ENCODE assay signal across 19 cellular contexts in the genomic region with DNA sequence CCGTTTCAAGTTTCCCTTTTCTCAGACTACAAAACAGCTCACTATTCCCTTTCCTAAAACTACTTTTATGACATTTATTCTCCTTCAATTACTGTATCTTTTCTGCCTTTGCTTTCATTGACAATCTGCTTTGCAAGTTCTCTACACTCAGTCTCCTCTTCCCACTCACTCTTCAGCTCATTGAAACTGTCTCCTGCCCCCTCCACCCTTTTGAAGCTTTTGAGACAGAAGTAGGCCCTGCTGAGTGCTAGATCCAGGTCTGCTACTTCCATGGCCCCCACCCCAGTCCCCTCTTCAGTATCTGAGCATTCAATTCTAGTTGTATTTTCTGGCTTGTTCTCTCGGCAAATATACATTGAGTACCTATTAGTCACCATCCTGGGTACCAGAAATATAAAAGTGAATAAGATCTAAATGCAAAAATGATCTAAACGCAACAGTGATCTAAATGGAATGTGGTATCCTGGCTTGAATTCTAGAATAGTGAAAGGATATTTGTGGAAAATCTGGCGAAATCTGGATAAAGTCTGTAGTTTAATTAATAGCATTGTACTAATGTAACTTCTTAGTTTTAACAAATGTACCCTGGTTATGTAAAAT. TPM values are rescaled to one million over a fixed set of nuclear protein-coding genes. Genes with fewer than 3 reads are reported as not detected.
A peak's percentile ranks its signal among the peaks of the same experiment; 100 is the strongest.
DNase-seq lines count a peak whose midpoint lies in the region; ATAC-seq and TF ChIP-seq lines count a peak whose summit lies in the region.
"Had no signal": no experiment of that assay in that cellular context is flagged by ENCODE, and none has a peak within 500 bp of the region (broad histone marks: within the 10 kb centered on the region; RNA-seq: fewer than 3 reads in every experiment).

No MANE protein-coding gene starts in this region.

- no peak overlapping the region for H2AFZ ChIP-seq in Karpas-422 (ENCODE audit: low read length)

- H3K9ac ChIP-seq in Karpas-422 (ENCODE audit: low read length) = no peak overlapping the region

- H3K79me2 ChIP-seq in Karpas-422 (ENCODE audit: low read length) = no peaks in the 10 kb centered on the region

- no peaks in the 10 kb centered on the region for H3K9me3 Mint-ChIP-seq in activated CD4-positive, alpha-beta T cell treated with anti-CD3 and anti-CD28 coated beads, Interleukin-2, amount 10 ng/mL, durations not matched to agents 24 days and 14 days

- H3K27me3 Mint-ChIP-seq in activated CD4-positive, alpha-beta T cell treated with anti-CD3 and anti-CD28 coated beads, Interleukin-2, amount 10 ng/mL, durations not matched to agents 24 days and 14 days = no peaks in the 10 kb centered on the region

- H3K9me2 ChIP-seq in Karpas-422 (replicated peaks; ENCODE audit: insufficient read depth, low read length) = no peaks in the 10 kb centered on the region

- no peaks in the 10 kb centered on the region for H3K4me1 Mint-ChIP-seq in activated CD4-positive, alpha-beta T cell treated with anti-CD3 and anti-CD28 coated beads, Interleukin-2, amount 10 ng/mL, durations not matched to agents 24 days and 14 days

- no peak overlapping the region for H3K27ac Mint-ChIP-seq in activated CD4-positive, alpha-beta T cell treated with anti-CD3 and anti-CD28 coated beads, Interleukin-2, amount 10 ng/mL, durations not matched to agents 24 days and 14 days
- H3K27ac Mint-ChIP-seq: CD4-positive, alpha-beta T cell had no signal

- H3K4me3 ChIP-seq in fibroblast of mammary gland (ENCODE audit: control insufficient read depth, low read depth, low read length) = no peak overlapping the region
- no peak overlapping the region for H3K4me3 ChIP-seq in Karpas-422 (ENCODE audit: low read length)

- no peak overlapping the region for H3K4me2 ChIP-seq in Karpas-422 (ENCODE audit: low read depth, low read length, poor library complexity, severe bottlenecking)

- H3K27me3 ChIP-seq in Karpas-422 (ENCODE audit: low read length) = no peaks in the 10 kb centered on the region

- H4K20me1 ChIP-seq in Karpas-422 (ENCODE audit: insufficient read depth, low read depth, low read length) = no peaks in the 10 kb centered on the region

- no peaks in the 10 kb centered on the region for H3K36me3 ChIP-seq in Karpas-422 (ENCODE audit: insufficient read depth, low read length)

- H3K4me3 Mint-ChIP-seq in activated CD4-positive, alpha-beta T cell treated with anti-CD3 and anti-CD28 coated beads, Interleukin-2, amount 10 ng/mL, durations not matched to agents 24 days and 14 days = no peak overlapping the region
- H3K4me3 Mint-ChIP-seq: CD4-positive, alpha-beta T cell had no signal

- DNase-seq in EL (peak; percentile 43), fibroblast of mammary gland (ENCODE audit: low read depth) (peak; percentile 68), putamen (ENCODE audit: low spot score) (peak; percentile 45), midbrain (lab: John Stamatoyannopoulos, UW) (no peak), Karpas-422 (no peak)
- DNase-seq in activated CD4-positive, alpha-beta T cell treated with anti-CD3 and anti-CD28 coated beads, Interleukin-2, amount 10 ng/mL, durations not matched to agents 24 days and 14 days = no peak
- DNase-seq: CD4-positive, alpha-beta T cell; DMS79 treated with DMSO at 0.1 percent for 48 hours; GOT3; MV-4-11; NCI-H1436 treated with DMSO at 0.1 percent for 48 hours; NCI-H2081; NCI-H526; SIG-M5 had no signal

- ATAC-seq in SK-N-SH treated with all-trans-retinoic acid at 6 μM for 48 hours (peak; percentile 40; the same call in 2 of the 3 replicates), GM21576 (IDR thresholded peaks at IDR 0.05; ENCODE audit: unreplicated experiment) (no peak)

- TF ChIP-seq CTCF in fibroblast of mammary gland (conservative IDR thresholded peaks at IDR 0.05; ENCODE audit: control insufficient read depth, insufficient read depth, low read depth, low read length) = no peak

- no peaks in the 10 kb centered on the region for H3K9me3 ChIP-seq in Karpas-422 (ENCODE audit: low read length)

- no peaks in the 10 kb centered on the region for H3K36me3 Mint-ChIP-seq in activated CD4-positive, alpha-beta T cell treated with anti-CD3 and anti-CD28 coated beads, Interleukin-2, amount 10 ng/mL, durations not matched to agents 24 days and 14 days (ENCODE audit: low read depth)

- intact Hi-C loops in activated CD4-positive, alpha-beta T cell treated with anti-CD3 and anti-CD28 coated beads, Interleukin-2, amount 10 ng/mL, durations not matched to agents 24 days and 14 days (cut with micrococcal nuclease) = no loop called here

- no peak overlapping the region for H3K27ac ChIP-seq in Karpas-422 (ENCODE audit: low read length)

- H3K4me1 ChIP-seq in Karpas-422 (ENCODE audit: low read length) = no peaks in the 10 kb centered on the region

TF ChIP-seq in SK-N-SH treated with all-trans-retinoic acid at 6 μM for 48 hours, 23 proteins besides CTCF, POLR2A, EP300 and RAD21:
- TF ChIP-seq ZC3H10 (CRISPR knock-in tag; IDR thresholded peaks at IDR 0.05) (no peak), ZNF70 (CRISPR knock-in tag; IDR thresholded peaks at IDR 0.05) (no peak), CSDC2 (CRISPR knock-in tag; IDR thresholded peaks at IDR 0.05) (no peak), ESRRG (CRISPR knock-in tag; IDR thresholded peaks at IDR 0.05) (no peak), PPARA (CRISPR knock-in tag; IDR thresholded peaks at IDR 0.05; ENCODE audit: borderline replicate concordance) (no peak), ZNF565 (CRISPR knock-in tag; conservative IDR thresholded peaks at IDR 0.05; ENCODE audit: low read depth) (no peak), ZNF8 (CRISPR knock-in tag; IDR thresholded peaks at IDR 0.05) (no peak), TCF4 (CRISPR knock-in tag; IDR thresholded peaks at IDR 0.05; ENCODE audit: borderline replicate concordance) (no peak), TSHZ2 (CRISPR knock-in tag; IDR thresholded peaks at IDR 0.05) (no peak), ISL1 (CRISPR knock-in tag; IDR thresholded peaks at IDR 0.05) (no peak), OSR1 (CRISPR knock-in tag; IDR thresholded peaks at IDR 0.05) (no peak)
- TF ChIP-seq, protein P1, sequence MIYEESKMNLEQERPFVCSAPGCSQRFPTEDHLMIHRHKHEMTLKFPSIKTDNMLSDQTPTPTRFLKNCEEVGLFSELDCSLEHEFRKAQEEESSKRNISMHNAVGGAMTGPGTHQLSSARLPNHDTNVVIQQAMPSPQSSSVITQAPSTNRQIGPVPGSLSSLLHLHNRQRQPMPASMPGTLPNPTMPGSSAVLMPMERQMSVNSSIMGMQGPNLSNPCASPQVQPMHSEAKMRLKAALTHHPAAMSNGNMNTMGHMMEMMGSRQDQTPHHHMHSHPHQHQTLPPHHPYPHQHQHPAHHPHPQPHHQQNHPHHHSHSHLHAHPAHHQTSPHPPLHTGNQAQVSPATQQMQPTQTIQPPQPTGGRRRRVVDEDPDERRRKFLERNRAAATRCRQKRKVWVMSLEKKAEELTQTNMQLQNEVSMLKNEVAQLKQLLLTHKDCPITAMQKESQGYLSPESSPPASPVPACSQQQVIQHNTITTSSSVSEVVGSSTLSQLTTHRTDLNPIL (CRISPR knock-in tag; IDR thresholded peaks at IDR 0.05; ENCODE audit: low read depth) = no peak

RNA-seq across cellular contexts. Expression of gene OR2K2, which starts 58.4 kb away (rescaled TPM):
- not detected in 2 replicates for total RNA-seq in activated CD4-positive, alpha-beta T cell treated with anti-CD3 and anti-CD28 coated beads, Interleukin-2, amount 10 ng/mL, durations not matched to agents 24 days and 14 days
- total RNA-seq in Karpas-422 (2014; rRNA removed; shearing (Covaris generic); ENCODE audit: low replicate concordance) = 0.41 TPM in 1 of 2 replicates, not detected in the other
- total RNA-seq: A673; CD4-positive, alpha-beta T cell; OCI-LY7; RPMI7951 had no signal

Comparison
In these comparisons a context has a peak if more than half of its experiments do, and no peak if none do; other contexts are left out.
1. DNase-seq: peak in EL (single experiment), fibroblast of mammary gland (single experiment) and putamen (single experiment); none in activated CD4-positive, alpha-beta T cell treated with anti-CD3 and anti-CD28 coated beads, Interleukin-2, amount 10 ng/mL, durations not matched to agents 24 days and 14 days (single experiment), midbrain (single experiment) and Karpas-422 (single experiment).